Comparison of ENCODE assay signal across 9 cellular contexts in the genomic region with DNA sequence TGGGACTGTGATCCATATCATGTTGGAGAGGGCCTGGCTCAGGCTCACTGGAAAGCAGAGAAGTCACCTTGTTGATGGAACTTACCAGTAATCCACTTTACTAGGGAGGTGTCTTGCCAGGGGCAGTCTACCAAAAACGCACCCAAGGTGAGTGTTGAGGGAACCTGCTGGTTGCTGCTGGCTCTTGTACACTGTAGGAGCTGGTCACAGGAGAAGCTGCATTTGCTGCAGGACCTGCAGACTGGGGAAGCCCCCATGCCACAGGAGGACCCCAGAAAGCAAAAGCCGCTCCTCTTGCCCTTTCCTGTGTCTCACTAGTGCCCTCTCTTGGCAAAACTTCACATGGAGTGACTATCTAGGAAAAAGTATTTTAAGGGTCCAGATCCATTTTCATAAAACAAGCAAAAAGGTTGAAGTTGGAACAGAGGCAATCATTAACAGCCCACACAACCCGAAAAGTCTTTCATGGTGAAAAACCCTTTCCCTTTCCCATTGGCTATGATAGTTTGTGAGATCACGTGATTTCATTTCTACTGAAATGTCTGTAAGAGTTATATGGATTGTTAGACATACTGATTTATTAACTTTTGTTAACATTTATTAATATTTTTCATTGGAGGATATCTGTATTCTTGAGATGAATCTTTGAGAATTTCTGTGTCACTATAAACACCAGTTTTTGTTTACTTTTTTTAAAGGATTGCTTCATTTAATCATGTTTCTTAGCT. TPM values are rescaled to one million over a fixed set of nuclear protein-coding genes. Genes with fewer than 3 reads are reported as not detected.
DNase-seq lines count a peak whose midpoint lies in the region; ATAC-seq and TF ChIP-seq lines count a peak whose summit lies in the region.
"Had no signal": no experiment of that assay in that cellular context is flagged by ENCODE, and none has a peak within 500 bp of the region (broad histone marks: within the 10 kb centered on the region; RNA-seq: fewer than 3 reads in every experiment).

No MANE protein-coding gene starts in this region.

- no peak for TF ChIP-seq POLR2A in right lobe of liver (IDR thresholded peaks at IDR 0.05)

- peak overlapping the region in 1 of 3 donors; percentile 36 for H3K4me3 ChIP-seq in right lobe of liver

- TF ChIP-seq CTCF in LNCAP (IDR thresholded peaks at IDR 0.05) (peak; percentile 75), MCF 10A (IDR thresholded peaks at IDR 0.05; ENCODE audit: unreplicated experiment) (peak; percentile 73), right lobe of liver (IDR thresholded peaks at IDR 0.05) (peak; percentile 47 to 74 (median 66))

- no peaks in the 10 kb centered on the region for H3K36me3 Mint-ChIP-seq in MCF 10A (ENCODE audit: insufficient read depth, unreplicated experiment)
- H3K36me3 Mint-ChIP-seq: CD8-positive, alpha-beta T cell had no signal

- no peak overlapping the region for H3K27ac ChIP-seq in right lobe of liver

- H3K9me3 Mint-ChIP-seq in MCF 10A (ENCODE audit: unreplicated experiment): no peaks in the 10 kb centered on the region
- H3K9me3 Mint-ChIP-seq: CD8-positive, alpha-beta T cell had no signal

- peaks cover 17% of the 10 kb centered on the region for H3K4me1 Mint-ChIP-seq in MCF 10A (ENCODE audit: insufficient read depth, unreplicated experiment)

- H3K4me3 Mint-ChIP-seq in MCF 10A (ENCODE audit: unreplicated experiment): no peak overlapping the region
- H3K4me3 Mint-ChIP-seq: CD8-positive, alpha-beta T cell had no signal

- no peaks in the 10 kb centered on the region for H3K36me3 ChIP-seq in right lobe of liver

- POLR2A ChIA-PET in MCF 10A (lab: Yijun Ruan, JAX): interaction anchor here (0.6 to 2.8 kb wide), 5 partner anchors 58 to 582 kb away, joined by 3 to 21 read pairs (median 3); partner anchors contain the start of gene RASSF8

- H3K27ac Mint-ChIP-seq in MCF 10A (ENCODE audit: low read depth, unreplicated experiment): no peak overlapping the region
- H3K27ac Mint-ChIP-seq: CD8-positive, alpha-beta T cell had no signal

- CTCF ChIA-PET in MCF 10A (lab: Yijun Ruan, JAX): interaction anchor here (0.5 to 2.4 kb wide), 28 partner anchors 9 to 639 kb away, joined by 3 to 11 read pairs (median 4); no protein-coding TSS in a partner anchor

- H3K4me1 ChIP-seq in right lobe of liver: peaks cover 0 to 3% (median 0%) of the 10 kb centered on the region in 4 donors

- whole genome bisulfite sequencing in right lobe of liver (ENCODE audit: insufficient coverage, low coverage, low lambda C conversion rate, missing lambda C conversion rate): 15% methylated on average over 3 of the region's 4 CpGs

- ATAC-seq in right lobe of liver (peak; percentile 56 to 74 (median 70)), GM19324 (IDR thresholded peaks at IDR 0.05; ENCODE audit: low FRiP score, unreplicated experiment) (no peak)
- ATAC-seq: CD8-positive, alpha-beta T cell had no signal

- BruUV-seq in MCF 10A (replicated peaks; lab: Mats Ljungman, UMichigan): no TSS peak

- no peaks in the 10 kb centered on the region for H3K9me3 ChIP-seq in right lobe of liver

- intact Hi-C loops in MCF 10A (cut with micrococcal nuclease): loop anchor here (2.0 to 5.0 kb wide), 2 partner anchors 57 to 335 kb away; no protein-coding TSS in a partner anchor
- intact Hi-C loops in right lobe of liver (cut with DNase I): no loop called here

- no peaks in the 10 kb centered on the region for H3K27me3 ChIP-seq in right lobe of liver

- H3K27me3 Mint-ChIP-seq in MCF 10A (ENCODE audit: insufficient read depth, unreplicated experiment): no peaks in the 10 kb centered on the region

- DNase-seq in NCI-H524 (lab: John Stamatoyannopoulos, UW): peak; percentile 67 to 82
- no peak for DNase-seq in NCI-H524 treated with DMSO at 0.1 percent for 48 hours (lab: John Stamatoyannopoulos, UW)
- peak; percentile 63 for DNase-seq in MCF 10A (ENCODE audit: unreplicated experiment)
- DNase-seq in right lobe of liver: peak in 1 of 3 donors; percentile 46
- DNase-seq in germinal center (ENCODE audit: low spot score): no peak
- DNase-seq in cerebellar nuclear complex (lab: John Stamatoyannopoulos, UW): no peak

RNA-seq across cellular contexts. Expression of gene RASSF8, which starts 59.2 kb away (rescaled TPM):
- total RNA-seq in MCF 10A (2022) (52.9 and 70.1 TPM in 2 replicates), right lobe of liver (10 to 100 TPM in 1 of 6 experiments, 1 to 10 TPM in 5; 3.9 to 12.4 (median 7.3) TPM)

Comparison
In these comparisons a context has a peak if more than half of its experiments do, and no peak if none do; other contexts are left out.
1. DNase-seq: peak in NCI-H524 (2 of 2) and MCF 10A (single experiment); none in NCI-H524 treated with DMSO at 0.1 percent for 48 hours (single experiment), germinal center (single experiment) and cerebellar nuclear complex (0 of 2).
2. Peak in every context shown above with its lines, with median percentiles within 50 percentile points of each other: CTCF ChIP-seq.